ENCODE assay signal across 1 cellular context in genomic region chr1:219897914-219898313, GRCh38.
TF ChIP-seq lines count a peak whose summit lies in the region.

No MANE protein-coding gene starts in this region.

TF ChIP-seq in HepG2, 621 proteins besides CTCF, POLR2A, EP300 and RAD21 (continued from another document):
- TF ChIP-seq ZNF687 (CRISPR knock-in tag; IDR thresholded peaks at IDR 0.05) (no peak), YY1 (IDR thresholded peaks at IDR 0.05; ENCODE audit: insufficient read depth, insufficient replicate concordance, low read depth, low read length) (no peak), ZNF7 (CRISPR knock-in tag; IDR thresholded peaks at IDR 0.05) (no peak), TARDBP (CRISPR knock-in tag; IDR thresholded peaks at IDR 0.05) (no peak), SMC3 (IDR thresholded peaks at IDR 0.05; ENCODE audit: low read length) (no peak), CENPT (CRISPR knock-in tag; IDR thresholded peaks at IDR 0.05; ENCODE audit: low read depth) (no peak), REPIN1 (CRISPR knock-in tag; IDR thresholded peaks at IDR 0.05; ENCODE audit: borderline replicate concordance, low read depth) (no peak), ZNF281 (CRISPR knock-in tag; IDR thresholded peaks at IDR 0.05; ENCODE audit: borderline replicate concordance) (no peak), ZNF614 (CRISPR knock-in tag; IDR thresholded peaks at IDR 0.05; ENCODE audit: borderline replicate concordance) (no peak), GMEB2 (CRISPR knock-in tag; IDR thresholded peaks at IDR 0.05; ENCODE audit: low read depth) (no peak), NFIC (IDR thresholded peaks at IDR 0.05; ENCODE audit: low read length) (no peak), CREBL2 (CRISPR knock-in tag; IDR thresholded peaks at IDR 0.05; ENCODE audit: borderline replicate concordance) (no peak)
